In genomic region chr6:17965397-17965796, GRCh38 we compare ENCODE assay signal across 16 cellular contexts. TPM values are rescaled to one million over a fixed set of nuclear protein-coding genes. Genes with fewer than 3 reads are reported as not detected.
A peak's percentile ranks its signal among the peaks of the same experiment; 100 is the strongest.
DNase-seq lines count a peak whose midpoint lies in the region; ATAC-seq and TF ChIP-seq lines count a peak whose summit lies in the region.
"Had no signal": no experiment of that assay in that cellular context is flagged by ENCODE, and none has a peak within 500 bp of the region (broad histone marks: within the 10 kb centered on the region; RNA-seq: fewer than 3 reads in every experiment).

No MANE protein-coding gene starts in this region.

- no peak for TF ChIP-seq EP300 in stomach (IDR thresholded peaks at IDR 0.05)

- intact Hi-C loops in stomach (cut with DNase I; ENCODE audit: low total_unique reads) = no loop called here

- TF ChIP-seq CTCF in HFFc6 (IDR thresholded peaks at IDR 0.05) (no peak), astrocyte of the spinal cord (IDR thresholded peaks at IDR 0.05; ENCODE audit: low read depth, low read length) (no peak), foreskin keratinocyte (conservative IDR thresholded peaks at IDR 0.05) (no peak), stomach (IDR thresholded peaks at IDR 0.05) (no peak)

- DNase-seq in HFFc6 (peak; percentile 64), astrocyte of the spinal cord (ENCODE audit: low read depth, low spot score) (peak; percentile 66), foreskin keratinocyte (no peak), stomach (no peak), MG63 (no peak), D341Med (ENCODE audit: low spot score) (no peak), NCI-H2227 (lab: John Stamatoyannopoulos, UW; ENCODE audit: unreplicated experiment) (no peak)
- DNase-seq: activated CD4-positive, alpha-beta T cell treated with anti-CD3 and anti-CD28 coated beads, Interleukin-2, amount 50 U/mL, for 4 hours; activated effector memory CD4-positive, alpha-beta T cell treated with anti-CD3 and anti-CD28 coated beads, Interleukin-2, amount 50 U/mL, for 16 hours; foreskin melanocyte; naive B cell; NCI-H1048; OCI-M1 had no signal

- H3K4me3 ChIP-seq in astrocyte of the spinal cord (ENCODE audit: low read depth, low read length) (no peak overlapping the region), stomach (no peak overlapping the region), MG63 (no peak overlapping the region)

- in situ Hi-C loops in astrocyte of the spinal cord (cut with HindIII; ENCODE audit: low sequenced_read_pairs) = no loop called here

- no peaks in the 10 kb centered on the region for H3K9me3 Mint-ChIP-seq in HFFc6
- H3K9me3 Mint-ChIP-seq: naive B cell; T-helper 1 cell treated with Interleukin-12 subunit alpha and Interleukin-12 subunit beta and Interleukin-4 antibody, amounts not matched to agents 30 μg/mL and 1 μg/mL, for 36 hours had no signal

- H3K27me3 Mint-ChIP-seq in HFFc6 (ENCODE audit: insufficient read depth) = no peaks in the 10 kb centered on the region

- no peak for TF ChIP-seq POLR2A in stomach (IDR thresholded peaks at IDR 0.05)

- H3K27ac ChIP-seq in foreskin keratinocyte (peak overlapping the region; percentile 27), stomach (peak overlapping the region in 4 of 5 donors; percentile 35 to 67 (median 55))

- H3K36me3 Mint-ChIP-seq in HFFc6 (ENCODE audit: low read depth) = peaks cover 24% of the 10 kb centered on the region

- ATAC-seq in foreskin keratinocyte = no peak
- no peak for ATAC-seq in GM18498 (IDR thresholded peaks at IDR 0.05; ENCODE audit: unreplicated experiment)
- ATAC-seq: sciatic nerve had no signal

- H3K27me3 ChIP-seq in foreskin keratinocyte (no peaks in the 10 kb centered on the region), stomach (no peaks in the 10 kb centered on the region), MG63 (no peaks in the 10 kb centered on the region)

- H3K9me3 ChIP-seq in stomach = no peaks in the 10 kb centered on the region
- no peaks in the 10 kb centered on the region for H3K9me3 ChIP-seq in MG63

- peak overlapping the region; percentile 89 for H3K27ac Mint-ChIP-seq in HFFc6
- H3K27ac Mint-ChIP-seq: naive B cell; T-helper 1 cell treated with Interleukin-12 subunit alpha and Interleukin-12 subunit beta and Interleukin-4 antibody, amounts not matched to agents 30 μg/mL and 1 μg/mL, for 36 hours had no signal

- peaks cover 54% of the 10 kb centered on the region for H3K4me1 ChIP-seq in foreskin keratinocyte
- H3K4me1 ChIP-seq in stomach = peaks cover 0 to 61% (median 37%) of the 10 kb centered on the region in 4 donors

- peak overlapping the region; percentile 64 for H3K4me3 Mint-ChIP-seq in HFFc6
- H3K4me3 Mint-ChIP-seq: naive B cell; T-helper 1 cell treated with Interleukin-12 subunit alpha and Interleukin-12 subunit beta and Interleukin-4 antibody, amounts not matched to agents 30 μg/mL and 1 μg/mL, for 36 hours had no signal

- H3K4me1 Mint-ChIP-seq in HFFc6 (ENCODE audit: low read depth) = peaks cover 89% of the 10 kb centered on the region

- H3K36me3 ChIP-seq in stomach (no peaks in the 10 kb centered on the region), MG63 (no peaks in the 10 kb centered on the region)

RNA-seq across cellular contexts. Expression of gene KIF13A, which starts 22.0 kb away (rescaled TPM):
- total RNA-seq in HFFc6 (2021; fragmentation: NEBNext Ultra II Directional; extraction: Animal tissue kit (Norgen Biotek cat#: 25700)) = 10 to 100 TPM; 63.7 to 72.8 (median 66.4) TPM
- 84.2 and 89.1 TPM in 2 replicates for total RNA-seq in foreskin keratinocyte
- polyA plus RNA-seq in foreskin keratinocyte = 24.8 and 32.3 TPM in 2 replicates
- total RNA-seq in stomach = 10 to 100 TPM; 11.7 to 60.6 (median 44.6) TPM
- 10 to 100 TPM in 2 of 3 donors, 1 to 10 TPM in 1; 9.2 to 14.2 (median 11.1) TPM for polyA plus RNA-seq in stomach
- total RNA-seq in MG63 (2014; rRNA removed; shearing (Covaris generic); ENCODE audit: low replicate concordance) = 9.5 and 11.3 TPM in 2 replicates

Comparison
In these comparisons a context has a peak if more than half of its experiments do, and no peak if none do; other contexts are left out.
1. DNase-seq: peak in HFFc6 (single experiment) and astrocyte of the spinal cord (single experiment); none in foreskin keratinocyte (0 of 2), stomach (single experiment), MG63 (single experiment), D341Med (single experiment) and NCI-H2227 (single experiment).